ENCODE assay signal across 21 cellular contexts in the genomic region with DNA sequence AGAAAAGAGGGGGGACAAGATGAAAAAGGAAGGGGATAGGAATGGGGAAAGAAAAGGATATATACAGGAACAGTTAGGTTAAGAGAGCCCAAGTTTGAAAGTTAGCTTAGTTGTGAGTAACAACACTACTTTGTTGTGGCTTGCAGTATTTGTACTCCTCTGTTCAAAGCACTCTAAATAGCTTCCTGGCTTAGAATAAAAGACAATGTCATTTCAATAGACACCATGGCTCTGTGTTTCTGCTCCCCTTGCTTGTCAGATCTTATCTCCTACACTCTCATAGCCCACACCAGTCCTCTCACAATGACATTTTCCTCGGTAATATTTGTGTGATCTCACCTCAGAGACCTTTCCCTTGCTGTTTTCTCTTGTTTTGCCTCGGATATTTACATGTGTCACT.
"Had no signal": no experiment of that assay in that cellular context is flagged by ENCODE, and none has a peak within 500 bp of the region (broad histone marks: within the 10 kb centered on the region; RNA-seq: fewer than 3 reads in every experiment).

No MANE protein-coding gene starts in this region.

- H3K4me1 ChIP-seq: Peyer's patch, SJCRH30 had no signal

- H3K27me3 ChIP-seq: Peyer's patch, SJCRH30 had no signal

- H3K4me3 ChIP-seq: Peyer's patch, SJCRH30 had no signal

- H3K36me3 ChIP-seq: Peyer's patch, SJCRH30 had no signal

- H3K36me3 Mint-ChIP-seq: activated naive CD4-positive, alpha-beta T cell treated with anti-CD3 and anti-CD28 coated beads, Interleukin-2, amount 10 ng/mL, durations not matched to agents 7 days and 5 days; activated naive CD8-positive, alpha-beta T cell treated with anti-CD3 and anti-CD28 coated beads for 36 hours had no signal

- H3K4me1 Mint-ChIP-seq: activated naive CD4-positive, alpha-beta T cell treated with anti-CD3 and anti-CD28 coated beads, Interleukin-2, amount 10 ng/mL, durations not matched to agents 7 days and 5 days; activated naive CD8-positive, alpha-beta T cell treated with anti-CD3 and anti-CD28 coated beads for 36 hours had no signal

- ATAC-seq: activated CD8-positive, alpha-beta T cell treated with anti-CD3 and anti-CD28 coated beads for 36 hours; activated T-cell treated with anti-CD3 and anti-CD28 coated beads, Interleukin-2, amount 50 U/mL, for 72 hours had no signal

- H3K4me3 Mint-ChIP-seq: activated CD8-positive, alpha-beta T cell treated with anti-CD3 and anti-CD28 coated beads for 36 hours; activated naive CD4-positive, alpha-beta T cell treated with anti-CD3 and anti-CD28 coated beads, Interleukin-2, amount 10 ng/mL, durations not matched to agents 7 days and 5 days; activated naive CD8-positive, alpha-beta T cell treated with anti-CD3 and anti-CD28 coated beads for 36 hours; activated T-cell treated with anti-CD3 and anti-CD28 coated beads, Interleukin-2, amount 50 U/mL, for 72 hours; T-helper 1 cell treated with Interleukin-12 subunit alpha and Interleukin-12 subunit beta and Interleukin-4 antibody, amounts not matched to agents 30 μg/mL and 1 μg/mL, for 36 hours had no signal

- H3K9me3 ChIP-seq: Peyer's patch, SJCRH30 had no signal

- H3K27ac ChIP-seq: Peyer's patch, RWPE1, SJCRH30, VCaP had no signal

- H3K27me3 Mint-ChIP-seq: activated CD8-positive, alpha-beta T cell treated with anti-CD3 and anti-CD28 coated beads for 36 hours; activated naive CD4-positive, alpha-beta T cell treated with anti-CD3 and anti-CD28 coated beads, Interleukin-2, amount 10 ng/mL, durations not matched to agents 7 days and 5 days; activated naive CD8-positive, alpha-beta T cell treated with anti-CD3 and anti-CD28 coated beads for 36 hours had no signal

- H3K27ac Mint-ChIP-seq: activated CD8-positive, alpha-beta T cell treated with anti-CD3 and anti-CD28 coated beads for 36 hours; activated naive CD4-positive, alpha-beta T cell treated with anti-CD3 and anti-CD28 coated beads, Interleukin-2, amount 10 ng/mL, durations not matched to agents 7 days and 5 days; activated naive CD8-positive, alpha-beta T cell treated with anti-CD3 and anti-CD28 coated beads for 36 hours; activated T-cell treated with anti-CD3 and anti-CD28 coated beads, Interleukin-2, amount 50 U/mL, for 72 hours; activated T-helper 2 cell treated with anti-CD3 and anti-CD28 coated beads, Interferon-gamma antibody, Interleukin-2, Interleukin-4, amounts not matched to agents 10 μg/mL and 5 μg/mL and 100 μg/mL, durations not matched to agents 14 hours and 24 hours and 36 hours; T-helper 1 cell treated with Interleukin-12 subunit alpha and Interleukin-12 subunit beta and Interleukin-4 antibody, amounts not matched to agents 30 μg/mL and 1 μg/mL, for 36 hours had no signal

- DNase-seq: activated CD4-positive, CD25-positive, alpha-beta regulatory T cell; activated CD8-positive, alpha-beta memory T cell treated with anti-CD3 and anti-CD28 coated beads, Interleukin-2, amount 50 U/mL, for 4 hours; activated CD8-positive, alpha-beta T cell treated with anti-CD3 and anti-CD28 coated beads for 36 hours; activated gamma-delta T cell treated with Interleukin-2 at 50 U/mL for 16 hours; activated naive CD4-positive, alpha-beta T cell treated with anti-CD3 and anti-CD28 coated beads, Interleukin-2, amount 10 ng/mL, durations not matched to agents 7 days and 5 days; activated naive CD8-positive, alpha-beta T cell treated with anti-CD3 and anti-CD28 coated beads for 36 hours; activated T-cell treated with anti-CD3 and anti-CD28 coated beads, Interleukin-2, amount 50 U/mL, for 72 hours; anterior cingulate cortex; KG1; NCI-H1092; NCI-H1417; NCI-H2029; NCI-H2107; NCI-H524; Peyer's patch; Right ventricle myocardium superior; SJCRH30 had no signal
